13 cellular contexts compared by ENCODE assay signal in genomic region chr2:189379287-189379630, GRCh38.
DNase-seq lines count a peak whose midpoint lies in the region; ATAC-seq and TF ChIP-seq lines count a peak whose summit lies in the region.
"Had no signal": no experiment of that assay in that cellular context is flagged by ENCODE, and none has a peak within 500 bp of the region (broad histone marks: within the 10 kb centered on the region; RNA-seq: fewer than 3 reads in every experiment).

No MANE protein-coding gene starts in this region.

- TF ChIP-seq CTCF in PC-9 (conservative IDR thresholded peaks at IDR 0.05) (no peak), epithelial cell of esophagus (IDR thresholded peaks at IDR 0.05; ENCODE audit: insufficient read depth, low read depth, low read length, missing control alignments) (no peak), osteocyte (IDR thresholded peaks at IDR 0.05) (no peak)

- peak overlapping the region; percentile 53 for H3K4me2 ChIP-seq in PC-9

- peak overlapping the region; percentile 56 for H3K4me3 Mint-ChIP-seq in osteocyte (ENCODE audit: unreplicated experiment)
- H3K4me3 Mint-ChIP-seq: activated T-cell treated with anti-CD3 and anti-CD28 coated beads, Interleukin-2, amount 50 U/mL, for 72 hours had no signal

- H3K4me1 Mint-ChIP-seq in osteocyte (ENCODE audit: unreplicated experiment): peaks cover 64% of the 10 kb centered on the region

- H3F3A ChIP-seq in PC-9 (ENCODE audit: insufficient read depth, low read depth): no peaks in the 10 kb centered on the region

- CTCF ChIA-PET in PC-9 (lab: Charles Lee): no interaction called here

- H3K9me3 Mint-ChIP-seq in osteocyte (ENCODE audit: unreplicated experiment): peaks cover 11% of the 10 kb centered on the region
- H3K9me3 Mint-ChIP-seq: activated T-cell treated with anti-CD3 and anti-CD28 coated beads, Interleukin-2, amount 50 U/mL, for 72 hours had no signal

- no peaks in the 10 kb centered on the region for H4K20me1 ChIP-seq in PC-9 (ENCODE audit: insufficient read depth)

- intact Hi-C loops in PC-9 (cut with micrococcal nuclease; ENCODE audit: unreplicated experiment): no loop called here

- no peaks in the 10 kb centered on the region for H3K36me3 ChIP-seq in PC-9 (ENCODE audit: low read depth)
- H3K36me3 ChIP-seq: spleen had no signal

- H3K79me2 ChIP-seq in PC-9 (ENCODE audit: low read depth): no peaks in the 10 kb centered on the region

- no peak overlapping the region for H3K4me3 ChIP-seq in PC-9
- no peak overlapping the region for H3K4me3 ChIP-seq in epithelial cell of esophagus (ENCODE audit: low read length)
- H3K4me3 ChIP-seq: spleen had no signal

- BruUV-seq in PC-9 (replicated peaks; lab: Mats Ljungman, UMichigan): no TSS peak

- no peaks in the 10 kb centered on the region for H3K9me2 ChIP-seq in PC-9 (ENCODE audit: insufficient read depth)

- no peaks in the 10 kb centered on the region for H3K27me3 ChIP-seq in PC-9 (ENCODE audit: insufficient read depth, low read depth)
- H3K27me3 ChIP-seq: spleen had no signal

- peak overlapping the region; percentile 92 for H3K27ac Mint-ChIP-seq in osteocyte (ENCODE audit: unreplicated experiment)
- H3K27ac Mint-ChIP-seq: activated T-cell treated with anti-CD3 and anti-CD28 coated beads, Interleukin-2, amount 50 U/mL, for 72 hours had no signal

- H3K9me3 ChIP-seq in PC-9 (ENCODE audit: insufficient read depth, low read depth): no peaks in the 10 kb centered on the region
- H3K9me3 ChIP-seq: spleen had no signal

- no peak overlapping the region; the same call in 1 of the 2 replicates for H2AFZ ChIP-seq in PC-9

- POLR2A ChIA-PET in PC-9 (lab: Charles Lee; ENCODE audit: unreplicated experiment): no interaction called here

- peak; percentile 57 for DNase-seq in GM04503 (ENCODE audit: low read depth)
- peak in 1 of 2 experiments; percentile 75 for DNase-seq in PC-9
- DNase-seq in epithelial cell of esophagus (ENCODE audit: low read depth): peak; percentile 29
- no peak for DNase-seq in osteocyte (ENCODE audit: extremely low spot score, unreplicated experiment)
- no peak for DNase-seq in activated T-cell treated with anti-CD3 and anti-CD28 coated beads, Interleukin-2, amount 50 U/mL, for 48 hours
- no peak for DNase-seq in SHP77 (lab: John Stamatoyannopoulos, UW)
- DNase-seq in NCI-H2196 treated with DMSO at 0.1 percent for 48 hours (lab: John Stamatoyannopoulos, UW; ENCODE audit: unreplicated experiment): no peak
- DNase-seq: activated T-cell treated with anti-CD3 and anti-CD28 coated beads, Interleukin-2, amount 50 U/mL, for 72 hours; DMS53; hippocampal formation; NCI-H1092; spleen had no signal

- H3K27ac ChIP-seq in PC-9: peak overlapping the region; percentile 64
- H3K27ac ChIP-seq: spleen had no signal

- ATAC-seq in GM21423 (IDR thresholded peaks at IDR 0.05; ENCODE audit: unreplicated experiment): no peak
- ATAC-seq: activated T-cell treated with anti-CD3 and anti-CD28 coated beads, Interleukin-2, amount 50 U/mL, for 72 hours had no signal

- no peaks in the 10 kb centered on the region for H3K27me3 Mint-ChIP-seq in osteocyte (ENCODE audit: unreplicated experiment)

- peaks cover 10% of the 10 kb centered on the region for H3K36me3 Mint-ChIP-seq in osteocyte (ENCODE audit: unreplicated experiment)

- H3K4me1 ChIP-seq in PC-9 (replicated peaks; ENCODE audit: insufficient read depth): peaks cover 19% of the 10 kb centered on the region; the same call in 1 of the 2 replicates
- H3K4me1 ChIP-seq: spleen had no signal

Comparison
In these comparisons a context has a peak if more than half of its experiments do, and no peak if none do; other contexts are left out.
1. DNase-seq: peak in GM04503 (single experiment) and epithelial cell of esophagus (single experiment); none in osteocyte (single experiment), activated T-cell treated with anti-CD3 and anti-CD28 coated beads, Interleukin-2, amount 50 U/mL, for 48 hours (0 of 2), SHP77 (0 of 2) and NCI-H2196 treated with DMSO at 0.1 percent for 48 hours (single experiment).